17 cellular contexts compared by ENCODE assay signal in genomic region chr1:24942789-24943188, GRCh38. TPM values are rescaled to one million over a fixed set of nuclear protein-coding genes. Genes with fewer than 3 reads are reported as not detected.
DNase-seq lines count a peak whose midpoint lies in the region; ATAC-seq and TF ChIP-seq lines count a peak whose summit lies in the region.
"Had no signal": no experiment of that assay in that cellular context is flagged by ENCODE, and none has a peak within 500 bp of the region (broad histone marks: within the 10 kb centered on the region; RNA-seq: fewer than 3 reads in every experiment).

No MANE protein-coding gene starts in this region.

- peaks cover 6% of the 10 kb centered on the region; the same call in 1 of the 2 replicates for H4K20me1 ChIP-seq in BLaER1
- H4K20me1 ChIP-seq in HCT116 (ENCODE audit: insufficient read depth) = no peaks in the 10 kb centered on the region

- H3K79me2 ChIP-seq in HCT116 (ENCODE audit: insufficient read depth, low read length) (no peaks in the 10 kb centered on the region), trophoblast cell (ENCODE audit: control insufficient read depth, insufficient read depth, low read length, poor library complexity) (no peaks in the 10 kb centered on the region)

- peak overlapping the region; percentile 73 for H3K27ac Mint-ChIP-seq in activated CD8-positive, alpha-beta memory T cell treated with anti-CD3 and anti-CD28 coated beads, Interleukin-2, amount 10 ng/mL, durations not matched to agents 7 days and 5 days
- H3K27ac Mint-ChIP-seq: GM23338 had no signal

- no peaks in the 10 kb centered on the region for H3K27me3 ChIP-seq in BLaER1
- no peaks in the 10 kb centered on the region for H3K27me3 ChIP-seq in HCT116 (ENCODE audit: insufficient read depth, low read length)
- no peaks in the 10 kb centered on the region for H3K27me3 ChIP-seq in trophoblast cell (ENCODE audit: insufficient read depth, low read length)

- H2BK12ac ChIP-seq in trophoblast cell (ENCODE audit: low read length) = no peak overlapping the region

- no peak overlapping the region for H3K27ac ChIP-seq in BLaER1
- H3K27ac ChIP-seq in HCT116 (ENCODE audit: low read depth, low read length) = no peak overlapping the region
- no peak overlapping the region for H3K27ac ChIP-seq in trophoblast cell (ENCODE audit: low read depth, low read length)
- H3K27ac ChIP-seq: C4-2B had no signal

- no peak overlapping the region for H4K91ac ChIP-seq in trophoblast cell (ENCODE audit: low read depth, low read length)

- no peak for TF ChIP-seq POLR2A in HCT116 (IDR thresholded peaks at IDR 0.05; ENCODE audit: borderline replicate concordance, extremely low read depth, insufficient read depth, insufficient read length)

- no peak overlapping the region for H3K23ac ChIP-seq in trophoblast cell (ENCODE audit: low read length)

- H2BK120ac ChIP-seq in trophoblast cell (ENCODE audit: insufficient read depth, low read length, poor library complexity) = no peak overlapping the region

- no peak overlapping the region for H4K8ac ChIP-seq in trophoblast cell (ENCODE audit: low read depth, low read length)

- H3K9me3 Mint-ChIP-seq in activated CD8-positive, alpha-beta memory T cell treated with anti-CD3 and anti-CD28 coated beads, Interleukin-2, amount 10 ng/mL, durations not matched to agents 7 days and 5 days (ENCODE audit: low read depth) = no peaks in the 10 kb centered on the region
- H3K9me3 Mint-ChIP-seq: GM23338 had no signal

- CTCF ChIA-PET in activated CD8-positive, alpha-beta memory T cell treated with anti-CD3 and anti-CD28 coated beads, Interleukin-2, amount 10 ng/mL, durations not matched to agents 7 days and 5 days (lab: Charles Lee) = no interaction called here
- CTCF ChIA-PET in HCT116 (lab: Charles Lee) = no interaction called here

- no TSS peak for BruUV-seq in HCT116 (replicated peaks; lab: Mats Ljungman, UMichigan)

- H3K4me1 ChIP-seq in BLaER1 (peaks cover 62% of the 10 kb centered on the region), HCT116 (ENCODE audit: control insufficient read depth in 1 of 2, insufficient read depth in 2 of 2, low read length in 2 of 2) (no peaks in the 10 kb centered on the region), trophoblast cell (ENCODE audit: control insufficient read depth in 1 of 2, insufficient read depth in 2 of 2, low read length in 2 of 2) (no peaks in the 10 kb centered on the region)

- POLR2A ChIA-PET in HCT116 (lab: Charles Lee) = no interaction called here

- no peaks in the 10 kb centered on the region for H3K9me3 ChIP-seq in BLaER1
- no peaks in the 10 kb centered on the region for H3K9me3 ChIP-seq in HCT116 (ENCODE audit: control insufficient read depth in 1 of 2, insufficient read depth in 1 of 2, low read depth in 1 of 2, low read length in 2 of 2)
- H3K9me3 ChIP-seq in trophoblast cell (ENCODE audit: insufficient read depth, low read depth, low read length) = no peaks in the 10 kb centered on the region

- H3K4me3 Mint-ChIP-seq in activated CD8-positive, alpha-beta memory T cell treated with anti-CD3 and anti-CD28 coated beads, Interleukin-2, amount 10 ng/mL, durations not matched to agents 7 days and 5 days = no peak overlapping the region
- H3K4me3 Mint-ChIP-seq: CD4-positive, alpha-beta memory T cell; GM23338 had no signal

- H3K4ac ChIP-seq in trophoblast cell (ENCODE audit: low read depth, low read length) = no peak overlapping the region

- no peaks in the 10 kb centered on the region for H3K27me3 Mint-ChIP-seq in activated CD8-positive, alpha-beta memory T cell treated with anti-CD3 and anti-CD28 coated beads, Interleukin-2, amount 10 ng/mL, durations not matched to agents 7 days and 5 days
- H3K27me3 Mint-ChIP-seq: CD4-positive, alpha-beta memory T cell had no signal

- peak overlapping the region; percentile 81 for H3K4me2 ChIP-seq in BLaER1
- no peak overlapping the region for H3K4me2 ChIP-seq in HCT116 (ENCODE audit: low read length)
- H3K4me2 ChIP-seq in trophoblast cell (ENCODE audit: low read length) = no peak overlapping the region
- H3K4me2 ChIP-seq: GM23338 had no signal

- peaks cover 91% of the 10 kb centered on the region for H3K4me1 Mint-ChIP-seq in activated CD8-positive, alpha-beta memory T cell treated with anti-CD3 and anti-CD28 coated beads, Interleukin-2, amount 10 ng/mL, durations not matched to agents 7 days and 5 days

- intact Hi-C loops in HCT116 (cut with micrococcal nuclease) = no loop called here

- no peak overlapping the region for H2AK5ac ChIP-seq in trophoblast cell (ENCODE audit: low read length)

- H3K9ac ChIP-seq in BLaER1 (0 out of 2 replicates have a peak overlapping the region, but pooled peaks have one; percentile 4), HCT116 (ENCODE audit: low read length) (no peak overlapping the region), trophoblast cell (ENCODE audit: low read length) (no peak overlapping the region)

- no peak overlapping the region for H3K14ac ChIP-seq in trophoblast cell (ENCODE audit: low read length)

- H3K36me3 Mint-ChIP-seq in activated CD8-positive, alpha-beta memory T cell treated with anti-CD3 and anti-CD28 coated beads, Interleukin-2, amount 10 ng/mL, durations not matched to agents 7 days and 5 days = peaks cover 73% of the 10 kb centered on the region

- no peak for DNase-seq in activated CD8-positive, alpha-beta memory T cell treated with anti-CD3 and anti-CD28 coated beads, Interleukin-2, amount 10 ng/mL, durations not matched to agents 7 days and 5 days
- DNase-seq in activated CD8-positive, alpha-beta memory T cell treated with anti-CD3 and anti-CD28 coated beads, Interleukin-2, amount 50 U/mL, for 48 hours = no peak
- DNase-seq in HCT116 (ENCODE audit: low read depth, low spot score) = no peak
- DNase-seq in NCI-H226 = no peak
- DNase-seq in NCI-H2081 (lab: John Stamatoyannopoulos, UW) = no peak
- DNase-seq in trophoblast cell = no peak
- DNase-seq: ACHN; CD4-positive, alpha-beta memory T cell; DMS79 treated with DMSO at 0.1 percent for 48 hours; EL; H7; IMR-90 had no signal

- no peak for TF ChIP-seq CTCF in HCT116 (IDR thresholded peaks at IDR 0.05 in 2 of 3, conservative IDR thresholded peaks at IDR 0.05 in 1 of 3; ENCODE audit: borderline replicate concordance in 1 of 3, insufficient read depth in 1 of 3, low read depth in 2 of 3, low read length in 2 of 3)

- no peak overlapping the region for H4K12ac ChIP-seq in trophoblast cell (ENCODE audit: low read depth, low read length)

- no peaks in the 10 kb centered on the region for H3K79me1 ChIP-seq in trophoblast cell (ENCODE audit: low read length)

- H3K9me2 ChIP-seq in HCT116 (ENCODE audit: insufficient read depth) = no peaks in the 10 kb centered on the region

- TF ChIP-seq RAD21 in HCT116 (IDR thresholded peaks at IDR 0.05; ENCODE audit: low read depth) = no peak

- no peak for ATAC-seq in activated CD8-positive, alpha-beta memory T cell treated with anti-CD3 and anti-CD28 coated beads, Interleukin-2, amount 10 ng/mL, durations not matched to agents 7 days and 5 days
- no peak for ATAC-seq in HCT116
- ATAC-seq in esophagus mucosa = peak; percentile 21
- ATAC-seq: GM23338 had no signal

- WGBS in trophoblast cell (ENCODE audit: extremely low coverage, insufficient coverage, insufficient read length) = no CpG with 5 or more reads among the region's 19 CpGs

- H3K4me3 ChIP-seq in BLaER1 = no peak overlapping the region
- no peak overlapping the region for H3K4me3 ChIP-seq in HCT116 (replicated peaks in 1 of 2; ENCODE audit: low read depth in 1 of 2, low read length in 2 of 2)
- H3K4me3 ChIP-seq in trophoblast cell (ENCODE audit: low read depth, low read length) = no peak overlapping the region
- H3K4me3 ChIP-seq: GM23338 had no signal

- H2AFZ ChIP-seq in HCT116 (ENCODE audit: low read depth, low read length, poor library complexity, severe bottlenecking) (no peak overlapping the region), trophoblast cell (ENCODE audit: insufficient read depth, low read length, poor library complexity) (no peak overlapping the region)
- H2AFZ ChIP-seq: GM23338 had no signal

- H3K36me3 ChIP-seq in BLaER1 = no peaks in the 10 kb centered on the region
- H3K36me3 ChIP-seq in HCT116 (ENCODE audit: control insufficient read depth in 1 of 2, insufficient read depth in 2 of 2, low read length in 2 of 2) = no peaks in the 10 kb centered on the region
- H3K36me3 ChIP-seq in trophoblast cell (ENCODE audit: control insufficient read depth in 1 of 2, insufficient read depth in 2 of 2, low read length in 2 of 2) = no peaks in the 10 kb centered on the region

- no peak overlapping the region for H2BK5ac ChIP-seq in trophoblast cell (ENCODE audit: low read depth, low read length, poor library complexity)

- no peak overlapping the region for H3K18ac ChIP-seq in trophoblast cell (ENCODE audit: low read length)

- RAD21 ChIA-PET in HCT116 (lab: Charles Lee; ENCODE audit: low non-redundant PET in 1 of 2, low total read pairs in 2 of 2, uncharacterized antibody in 2 of 2, unreplicated experiment in 2 of 2) = no interaction called here

TF ChIP-seq in HCT116, 20 proteins besides CTCF, POLR2A, EP300 and RAD21:
- TF ChIP-seq EGR1 (IDR thresholded peaks at IDR 0.05; ENCODE audit: low read depth) (no peak), POLR2AphosphoS5 (IDR thresholded peaks at IDR 0.05; ENCODE audit: low read depth, low read length) (no peak), TCF7L2 (IDR thresholded peaks at IDR 0.05; ENCODE audit: borderline replicate concordance, extremely low read depth, insufficient read depth, insufficient read length) (peak; percentile 22), EZH2 (IDR thresholded peaks at IDR 0.05) (no peak), CBX3 (IDR thresholded peaks at IDR 0.05; ENCODE audit: low read depth) (no peak), MAX (IDR thresholded peaks at IDR 0.05) (no peak), JUND (IDR thresholded peaks at IDR 0.05) (no peak)

RNA-seq across cellular contexts. Expression of gene RUNX3, which starts 12.7 kb away (rescaled TPM):
- total RNA-seq in activated CD8-positive, alpha-beta memory T cell treated with anti-CD3 and anti-CD28 coated beads, Interleukin-2, amount 10 ng/mL, durations not matched to agents 7 days and 5 days = 100 to 1,000 TPM; 224 to 246 TPM
- total RNA-seq in HCT116 (2021; ENCODE audit: unreplicated experiment) (22.6 TPM), esophagus mucosa (1.6 TPM)
- 20.2 and 25.3 TPM in 2 replicates for polyA plus RNA-seq in HCT116 (2012)
- polyA plus RNA-seq in trophoblast cell (2013) = 0.03 and 0.11 TPM in 2 replicates
- total RNA-seq: A172, IMR-90 had no signal
